In the genomic region with DNA sequence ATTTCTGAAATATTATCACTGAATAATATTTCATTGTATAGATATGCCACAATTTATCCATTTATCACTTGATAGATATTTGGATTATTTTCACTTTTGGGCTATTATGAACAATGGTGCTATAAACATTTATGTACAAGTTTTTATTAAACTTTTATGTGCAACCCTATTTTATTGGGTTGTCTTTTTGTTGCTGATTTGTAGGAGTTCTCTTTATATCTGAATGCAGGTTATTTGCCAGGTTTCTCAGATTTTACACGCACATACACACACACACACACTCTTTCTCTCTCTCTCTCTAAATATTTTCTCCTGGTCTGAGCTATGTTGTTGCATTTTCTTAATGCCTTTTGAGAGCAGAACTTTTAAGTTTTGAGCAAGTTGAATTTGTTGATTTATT, we compare ENCODE assay signal across 25 cellular contexts. TPM values are rescaled to one million over a fixed set of nuclear protein-coding genes. Genes with fewer than 3 reads are reported as not detected.
DNase-seq lines count a peak whose midpoint lies in the region; ATAC-seq and TF ChIP-seq lines count a peak whose summit lies in the region.
"Had no signal": no experiment of that assay in that cellular context is flagged by ENCODE, and none has a peak within 500 bp of the region (broad histone marks: within the 10 kb centered on the region; RNA-seq: fewer than 3 reads in every experiment).

No MANE protein-coding gene starts in this region.

- peak overlapping the region; percentile 7 for H3K27ac Mint-ChIP-seq in activated CD4-positive, alpha-beta T cell treated with anti-CD3 and anti-CD28 coated beads for 36 hours
- H3K27ac Mint-ChIP-seq in chondrocyte (ENCODE audit: unreplicated experiment) (peak overlapping the region; percentile 81), osteocyte (ENCODE audit: unreplicated experiment) (peak overlapping the region; percentile 85), CD14-positive monocyte (peak overlapping the region in 1 of 7 donors; percentile 36)
- H3K27ac Mint-ChIP-seq: activated CD8-positive, alpha-beta memory T cell treated with anti-CD3 and anti-CD28 coated beads, Interleukin-2, amount 10 ng/mL, durations not matched to agents 7 days and 5 days had no signal

- no peak for ATAC-seq in activated CD4-positive, alpha-beta T cell treated with anti-CD3 and anti-CD28 coated beads for 36 hours
- ATAC-seq: activated CD4-positive, CD25-positive, alpha-beta regulatory T cell treated with anti-CD3 and anti-CD28 coated beads, Interleukin-2, amount 50 U/mL, for 24 hours; activated CD8-positive, alpha-beta memory T cell treated with anti-CD3 and anti-CD28 coated beads, Interleukin-2, amount 10 ng/mL, durations not matched to agents 7 days and 5 days; GM12878; left lung had no signal

- H3K9me3 Mint-ChIP-seq in activated CD4-positive, alpha-beta T cell treated with anti-CD3 and anti-CD28 coated beads for 36 hours (ENCODE audit: low read depth), result peaks cover 4% of the 10 kb centered on the region
- H3K9me3 Mint-ChIP-seq in chondrocyte (ENCODE audit: low read depth) (no peaks in the 10 kb centered on the region), osteocyte (ENCODE audit: unreplicated experiment) (no peaks in the 10 kb centered on the region), CD14-positive monocyte (no peaks in the 10 kb centered on the region)
- H3K9me3 Mint-ChIP-seq: H9 had no signal

- no peak overlapping the region for H3K27ac ChIP-seq in HEK293 (ENCODE audit: extremely low read depth, low read depth, low read length)
- H3K27ac ChIP-seq: C4-2B, neutrophil, transverse colon had no signal

- intact Hi-C loops in activated CD4-positive, alpha-beta T cell treated with anti-CD3 and anti-CD28 coated beads for 36 hours (cut with DNase I, micrococcal nuclease), result no loop called here
- intact Hi-C loops in CD14-positive monocyte (cut with micrococcal nuclease), result loop anchor here in 1 of 2 donors (5.0 kb wide), 1 partner anchor 35 kb away; a partner anchor contains a TSS

- H3K27me3 Mint-ChIP-seq in activated CD4-positive, alpha-beta T cell treated with anti-CD3 and anti-CD28 coated beads for 36 hours, result no peaks in the 10 kb centered on the region
- no peaks in the 10 kb centered on the region for H3K27me3 Mint-ChIP-seq in chondrocyte (ENCODE audit: low read depth)
- no peaks in the 10 kb centered on the region for H3K27me3 Mint-ChIP-seq in osteocyte (ENCODE audit: unreplicated experiment)
- H3K27me3 Mint-ChIP-seq in CD14-positive monocyte (ENCODE audit: low read depth in 3 of 3), result peaks cover 0 to 1% (median 0%) of the 10 kb centered on the region in 3 donors
- H3K27me3 Mint-ChIP-seq: activated CD8-positive, alpha-beta memory T cell treated with anti-CD3 and anti-CD28 coated beads, Interleukin-2, amount 10 ng/mL, durations not matched to agents 7 days and 5 days had no signal

- CTCF ChIA-PET in activated CD4-positive, alpha-beta T cell treated with anti-CD3 and anti-CD28 coated beads for 36 hours (lab: Charles Lee), result interaction anchor here (0.6 to 0.7 kb wide), 2 partner anchors 106 to 123 kb away, joined by 3 read pairs; no protein-coding TSS in a partner anchor
- CTCF ChIA-PET in HEK293 (lab: Yijun Ruan, JAX), result interaction anchor here (0.6 kb wide), 1 partner anchor 36 kb away, joined by 4 read pairs; no protein-coding TSS in a partner anchor

- H3K4me3 Mint-ChIP-seq in activated CD4-positive, alpha-beta T cell treated with anti-CD3 and anti-CD28 coated beads for 36 hours, result no peak overlapping the region
- H3K4me3 Mint-ChIP-seq in chondrocyte (ENCODE audit: unreplicated experiment) (no peak overlapping the region), osteocyte (ENCODE audit: unreplicated experiment) (peak overlapping the region; percentile 50), CD14-positive monocyte (no peak overlapping the region)
- H3K4me3 Mint-ChIP-seq: activated CD8-positive, alpha-beta memory T cell treated with anti-CD3 and anti-CD28 coated beads, Interleukin-2, amount 10 ng/mL, durations not matched to agents 7 days and 5 days; H9 had no signal

- H3K4me1 ChIP-seq in HEK293 (ENCODE audit: control insufficient read depth, insufficient read depth, low read length), result peaks cover 14% of the 10 kb centered on the region; the same call in 1 of the 2 replicates

- H3K4me1 Mint-ChIP-seq in activated CD4-positive, alpha-beta T cell treated with anti-CD3 and anti-CD28 coated beads for 36 hours, result peaks cover 43% of the 10 kb centered on the region
- H3K4me1 Mint-ChIP-seq in chondrocyte (ENCODE audit: low read depth) (peaks cover 48% of the 10 kb centered on the region), osteocyte (ENCODE audit: unreplicated experiment) (peaks cover 62% of the 10 kb centered on the region), CD14-positive monocyte (peaks cover 30% of the 10 kb centered on the region)

- H3K9me3 ChIP-seq in HEK293 (ENCODE audit: control insufficient read depth, insufficient read depth, low read depth, low read length), result no peaks in the 10 kb centered on the region
- H3K9me3 ChIP-seq: left lung, neutrophil, transverse colon had no signal

- POLR2A ChIA-PET in activated CD4-positive, alpha-beta T cell treated with anti-CD3 and anti-CD28 coated beads for 36 hours (lab: Charles Lee), result no interaction called here
- POLR2A ChIA-PET in HEK293 (lab: Yijun Ruan, JAX), result no interaction called here

- DNase-seq in activated CD4-positive, alpha-beta T cell treated with anti-CD3 and anti-CD28 coated beads for 36 hours, result no peak
- no peak for DNase-seq in activated CD4-positive, alpha-beta T cell treated with anti-CD3 and anti-CD28 coated beads, Interleukin-2, amount 50 U/mL, for 1 hour
- DNase-seq in chondrocyte (ENCODE audit: low spot score), result no peak
- no peak for DNase-seq in osteocyte (ENCODE audit: extremely low spot score, unreplicated experiment)
- no peak for DNase-seq in NCI-H774 (lab: John Stamatoyannopoulos, UW)
- no peak for DNase-seq in NCI-H2081 treated with DMSO at 0.1 percent for 48 hours (lab: John Stamatoyannopoulos, UW)
- DNase-seq in CD14-positive monocyte (ENCODE audit: low spot score), result no peak
- DNase-seq: 8988T; activated CD8-positive, alpha-beta memory T cell treated with anti-CD3 and anti-CD28 coated beads, Interleukin-2, amount 10 ng/mL, durations not matched to agents 7 days and 5 days; aorta; DMS153; effector CD8-positive, alpha-beta T cell; H9; head of caudate nucleus; left lung; NCI-H1436; NCI-H2171; stimulated activated CD4-positive, alpha-beta T cell treated with anti-CD3 and anti-CD28 coated beads, Interleukin-12 subunit alpha, Interleukin-12 subunit beta, amount 100 ng/mL, for 4 hours; T1000; transverse colon had no signal

- H3K36me3 Mint-ChIP-seq in activated CD4-positive, alpha-beta T cell treated with anti-CD3 and anti-CD28 coated beads for 36 hours (ENCODE audit: low read depth), result peaks cover 11% of the 10 kb centered on the region
- H3K36me3 Mint-ChIP-seq in chondrocyte (ENCODE audit: low read depth) (no peaks in the 10 kb centered on the region), osteocyte (ENCODE audit: unreplicated experiment) (peaks cover 2% of the 10 kb centered on the region), CD14-positive monocyte (peaks cover 0 to 2% of the 10 kb centered on the region in 2 donors)

- H3K4me3 ChIP-seq in HEK293 (ENCODE audit: low read depth, low read length), result no peak overlapping the region
- H3K4me3 ChIP-seq: GM12878, left lung, transverse colon had no signal

- TF ChIP-seq CTCF in HEK293 (tag by site-specific recombination; IDR thresholded peaks at IDR 0.05) (no peak), chondrocyte (IDR thresholded peaks at IDR 0.05) (no peak), osteocyte (IDR thresholded peaks at IDR 0.05) (no peak), CD14-positive monocyte (IDR thresholded peaks at IDR 0.05) (no peak)

- no peaks in the 10 kb centered on the region for H3K36me3 ChIP-seq in HEK293 (ENCODE audit: control insufficient read depth in 2 of 2, insufficient read depth in 1 of 2, low read length in 2 of 2)
- H3K36me3 ChIP-seq: left lung, neutrophil, transverse colon had no signal

TF ChIP-seq in HEK293, 187 proteins besides CTCF, POLR2A, EP300 and RAD21:
- TF ChIP-seq, protein P1, sequence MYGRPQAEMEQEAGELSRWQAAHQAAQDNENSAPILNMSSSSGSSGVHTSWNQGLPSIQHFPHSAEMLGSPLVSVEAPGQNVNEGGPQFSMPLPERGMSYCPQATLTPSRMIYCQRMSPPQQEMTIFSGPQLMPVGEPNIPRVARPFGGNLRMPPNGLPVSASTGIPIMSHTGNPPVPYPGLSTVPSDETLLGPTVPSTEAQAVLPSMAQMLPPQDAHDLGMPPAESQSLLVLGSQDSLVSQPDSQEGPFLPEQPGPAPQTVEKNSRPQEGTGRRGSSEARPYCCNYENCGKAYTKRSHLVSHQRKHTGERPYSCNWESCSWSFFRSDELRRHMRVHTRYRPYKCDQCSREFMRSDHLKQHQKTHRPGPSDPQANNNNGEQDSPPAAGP (tag by site-specific recombination; IDR thresholded peaks at IDR 0.05), result no peak
- TF ChIP-seq MYNN (tag by site-specific recombination; IDR thresholded peaks at IDR 0.05; ENCODE audit: borderline replicate concordance) (peak; percentile 7; the same call in 1 of the 2 replicates), ZFP3 (tag by site-specific recombination; IDR thresholded peaks at IDR 0.05; ENCODE audit: low read depth) (peak; percentile 79)
- TF ChIP-seq, protein P2, sequence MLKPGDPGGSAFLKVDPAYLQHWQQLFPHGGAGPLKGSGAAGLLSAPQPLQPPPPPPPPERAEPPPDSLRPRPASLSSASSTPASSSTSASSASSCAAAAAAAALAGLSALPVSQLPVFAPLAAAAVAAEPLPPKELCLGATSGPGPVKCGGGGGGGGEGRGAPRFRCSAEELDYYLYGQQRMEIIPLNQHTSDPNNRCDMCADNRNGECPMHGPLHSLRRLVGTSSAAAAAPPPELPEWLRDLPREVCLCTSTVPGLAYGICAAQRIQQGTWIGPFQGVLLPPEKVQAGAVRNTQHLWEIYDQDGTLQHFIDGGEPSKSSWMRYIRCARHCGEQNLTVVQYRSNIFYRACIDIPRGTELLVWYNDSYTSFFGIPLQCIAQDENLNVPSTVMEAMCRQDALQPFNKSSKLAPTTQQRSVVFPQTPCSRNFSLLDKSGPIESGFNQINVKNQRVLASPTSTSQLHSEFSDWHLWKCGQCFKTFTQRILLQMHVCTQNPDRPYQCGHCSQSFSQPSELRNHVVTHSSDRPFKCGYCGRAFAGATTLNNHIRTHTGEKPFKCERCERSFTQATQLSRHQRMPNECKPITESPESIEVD (tag by site-specific recombination; IDR thresholded peaks at IDR 0.05), result 0 out of 2 replicates have a peak, but pooled peaks have one; percentile 15

RNA-seq across cellular contexts. Expression of a gene that starts 36.2 kb away (rescaled TPM):
- total RNA-seq in activated CD4-positive, alpha-beta T cell treated with anti-CD3 and anti-CD28 coated beads for 36 hours, result 10 to 100 TPM; 53.7 to 55.0 TPM
- total RNA-seq in chondrocyte (29.6 to 44.8 TPM (median 31.9 TPM) in 3 replicates), osteocyte (47.0 and 50.0 TPM in 2 replicates)
- 10 to 100 TPM; 35.7 to 38.2 TPM for polyA plus RNA-seq in CD14-positive monocyte

RNA-seq across cellular contexts. Expression of a gene that starts 36.6 kb away (rescaled TPM):
- total RNA-seq in activated CD4-positive, alpha-beta T cell treated with anti-CD3 and anti-CD28 coated beads for 36 hours, result 10 to 100 TPM; 41.9 to 42.0 TPM
- 31.2 to 37.0 TPM (median 31.7 TPM) in 3 replicates for total RNA-seq in chondrocyte
- total RNA-seq in osteocyte, result 39.6 and 41.7 TPM in 2 replicates
- 10 to 100 TPM; 23.2 to 32.0 TPM for polyA plus RNA-seq in CD14-positive monocyte
